8 cellular contexts compared by ENCODE assay signal in the genomic region with DNA sequence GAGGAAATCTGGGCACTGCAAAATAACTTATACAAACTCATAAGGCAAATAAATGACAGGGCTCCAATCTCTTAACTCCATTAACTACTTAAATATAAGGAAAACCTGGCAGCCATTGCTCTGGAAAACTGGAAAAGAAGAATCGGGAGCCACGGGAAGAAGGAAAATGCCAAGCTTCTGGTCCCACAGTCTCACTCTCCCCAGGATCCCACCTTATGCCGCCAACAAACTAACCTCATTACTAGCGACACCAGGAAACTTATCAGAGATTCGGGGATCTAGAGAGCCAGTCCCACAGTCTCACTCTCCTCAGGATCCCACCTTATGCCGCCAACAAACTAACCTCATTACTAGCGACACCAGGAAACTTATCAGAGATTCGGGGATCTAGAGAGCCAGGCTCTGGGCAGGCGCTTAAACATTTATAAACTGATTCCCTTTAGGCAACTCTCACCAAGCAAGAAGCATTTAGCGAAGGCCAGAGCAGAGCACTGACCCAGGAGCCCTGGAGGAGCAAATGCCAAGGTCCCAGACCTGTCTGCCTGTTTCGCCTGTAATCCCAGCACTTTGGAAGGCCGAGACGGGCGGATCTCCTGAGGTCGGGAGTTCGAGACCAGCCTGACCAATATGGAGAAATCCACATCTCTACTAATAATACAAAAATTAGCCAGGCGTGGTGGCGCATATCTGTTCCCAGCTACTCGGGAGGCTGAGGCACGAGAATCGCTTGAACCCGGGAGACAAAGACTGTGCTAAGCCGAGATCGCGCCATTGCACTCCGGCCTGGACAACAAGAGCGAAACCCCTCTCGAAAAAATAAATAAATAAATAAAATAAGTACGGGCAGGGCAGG. TPM values are rescaled to one million over a fixed set of nuclear protein-coding genes. Genes with fewer than 3 reads are reported as not detected.
DNase-seq lines count a peak whose midpoint lies in the region; ATAC-seq and TF ChIP-seq lines count a peak whose summit lies in the region.

No MANE protein-coding gene starts in this region.

- H3K9me3 ChIP-seq in GM23248 (ENCODE audit: low read depth) (no peaks in the 10 kb centered on the region), prostate gland (no peaks in the 10 kb centered on the region)

- H3K4me3 ChIP-seq in GM23248 (peak overlapping the region; percentile 91), epithelial cell of proximal tubule (ENCODE audit: low read depth, low read length) (peak overlapping the region; percentile 88), prostate gland (peak overlapping the region; percentile 60 to 79)

- peak overlapping the region; percentile 96 for H3K9ac ChIP-seq in GM23248

- peak overlapping the region; percentile 96 for H3K4me2 ChIP-seq in GM23248 (ENCODE audit: unreplicated experiment)

- no peak for TF ChIP-seq POLR2A in prostate gland (IDR thresholded peaks at IDR 0.05)

- DNase-seq in GM23248 (peak; percentile 24), RPMI7951 (ENCODE audit: low read depth) (peak; percentile 9), epithelial cell of proximal tubule (ENCODE audit: low read depth) (no peak), prostate gland (ENCODE audit: low spot score) (no peak), DMS79 treated with DMSO at 0.1 percent for 48 hours (lab: John Stamatoyannopoulos, UW) (no peak), AG08395 (ENCODE audit: low spot score) (no peak)
- no peak for DNase-seq in stimulated activated naive CD4-positive, alpha-beta T cell treated with Interleukin-2 at 50 U/mL for 16 hours (lab: John Stamatoyannopoulos, UW)

- H3K4me1 ChIP-seq in GM23248 (ENCODE audit: insufficient read depth) (peaks cover 35% of the 10 kb centered on the region), prostate gland (replicated peaks) (peaks cover 4% of the 10 kb centered on the region)

- H4K20me1 ChIP-seq in GM23248 (ENCODE audit: insufficient read depth), result no peaks in the 10 kb centered on the region

- H3K36me3 ChIP-seq in GM23248 (ENCODE audit: low read depth) (no peaks in the 10 kb centered on the region), prostate gland (no peaks in the 10 kb centered on the region)

- no peak for TF ChIP-seq CTCF in epithelial cell of proximal tubule (conservative IDR thresholded peaks at IDR 0.05; ENCODE audit: low read depth, low read length)
- TF ChIP-seq CTCF in prostate gland (IDR thresholded peaks at IDR 0.05), result no peak

- H3K27me3 ChIP-seq in GM23248 (replicated peaks; ENCODE audit: insufficient read depth) (no peaks in the 10 kb centered on the region), prostate gland (replicated peaks; ENCODE audit: insufficient read depth) (no peaks in the 10 kb centered on the region)

- in situ Hi-C loops in GM23248 (cut with MboI), result no loop called here

- no peak for ATAC-seq in HG03175 (IDR thresholded peaks at IDR 0.05; ENCODE audit: unreplicated experiment)

- H3K27ac ChIP-seq in GM23248 (peak overlapping the region; percentile 97), prostate gland (peak overlapping the region; percentile 88)

- intact Hi-C loops in prostate gland (cut with DNase I), result loop anchor here (5.0 kb wide), 1 partner anchor 77 kb away; a partner anchor contains a TSS

- H3K79me2 ChIP-seq in GM23248 (ENCODE audit: insufficient read depth), result peaks cover 57% of the 10 kb centered on the region

- 15 to 16% methylated on average over 28 to 29 of the region's 29 CpGs for WGBS in GM23248 (ENCODE audit: low coverage in 1 of 2, low lambda C conversion rate in 2 of 2, missing lambda C conversion rate in 2 of 2), 2 experiments
- WGBS in prostate gland, result 22% methylated on average over 29 of the region's 29 CpGs

- peak overlapping the region; percentile 96 for H2AFZ ChIP-seq in GM23248

- H3F3A ChIP-seq in GM23248 (ENCODE audit: insufficient read depth), result peaks cover 39% of the 10 kb centered on the region

- no peaks in the 10 kb centered on the region for H3K9me2 ChIP-seq in GM23248 (ENCODE audit: insufficient read depth)

RNA-seq across cellular contexts. Expression of a gene that starts 0.7 kb away (rescaled TPM):
- total RNA-seq in GM23248 (2014; rRNA removed; shearing (Covaris generic)), result 25.3 and 29.0 TPM in 2 replicates
- polyA plus RNA-seq in GM23248 (2016; fragmentation: Nextera tagmentation; extraction: Ambion mirVana), result 104 and 106 TPM in 2 replicates
- 56.1 and 58.2 TPM in 2 replicates for total RNA-seq in RPMI7951 (2014; rRNA removed; shearing (Covaris generic))
- total RNA-seq in epithelial cell of proximal tubule, result 85.6 and 115 TPM in 2 replicates
- total RNA-seq in prostate gland, result 10 to 100 TPM; 53.6 to 64.8 TPM

Comparison
In these comparisons a context has a peak if more than half of its experiments do, and no peak if none do; other contexts are left out.
1. DNase-seq: peak in GM23248 (single experiment) and RPMI7951 (single experiment); none in epithelial cell of proximal tubule (single experiment), prostate gland (single experiment), DMS79 treated with DMSO at 0.1 percent for 48 hours (single experiment), AG08395 (single experiment) and stimulated activated naive CD4-positive, alpha-beta T cell treated with Interleukin-2 at 50 U/mL for 16 hours (single experiment).
2. Peak in every context shown above with its lines, with median percentiles within 50 percentile points of each other: H3K4me3 ChIP-seq.